Comparison of ENCODE assay signal across 7 cellular contexts in genomic region chr16:21516705-21517040, GRCh38.
A peak's percentile ranks its signal among the peaks of the same experiment; 100 is the strongest.
DNase-seq lines count a peak whose midpoint lies in the region; ATAC-seq and TF ChIP-seq lines count a peak whose summit lies in the region.
"Not testable (repeated sequence)": the region's sequence is repeated elsewhere in the genome, so short reads cannot be mapped to it uniquely, and the experiment has no call there.

No MANE protein-coding gene starts in this region.

- not testable (repeated sequence) for TF ChIP-seq CTCF in HFF-Myc (IDR thresholded peaks at IDR 0.05; ENCODE audit: low read depth, low read length, missing control alignments); RWPE2 (IDR thresholded peaks at IDR 0.05; ENCODE audit: poor library complexity, severe bottlenecking); activated CD8-positive, alpha-beta T cell treated with anti-CD3 and anti-CD28 coated beads for 36 hours (IDR thresholded peaks at IDR 0.05); heart left ventricle (IDR thresholded peaks at IDR 0.05)

- H3K27ac Mint-ChIP-seq in CD4-positive, CD25-positive, alpha-beta regulatory T cell; activated naive CD8-positive, alpha-beta T cell treated with anti-CD3 and anti-CD28 coated beads, Interleukin-2, amount 50 U/mL, for 24 hours: not testable (repeated sequence)
- H3K27ac Mint-ChIP-seq in activated CD8-positive, alpha-beta T cell treated with anti-CD3 and anti-CD28 coated beads for 36 hours: peak overlapping the region; percentile 55

- not testable (repeated sequence) for DNase-seq in CD4-positive, CD25-positive, alpha-beta regulatory T cell; HFF-Myc (ENCODE audit: extremely low read depth, low read depth); RWPE2 (ENCODE audit: low spot score); activated CD8-positive, alpha-beta T cell treated with anti-CD3 and anti-CD28 coated beads for 36 hours; activated naive CD8-positive, alpha-beta T cell treated with anti-CD3 and anti-CD28 coated beads, Interleukin-2, amount 50 U/mL, for 24 hours; heart left ventricle

- CTCF ChIA-PET in activated CD8-positive, alpha-beta T cell treated with anti-CD3 and anti-CD28 coated beads for 36 hours (lab: Charles Lee): not testable (repeated sequence)

- 45 to 54% (median 51%) methylated on average over 7 to 9 of the region's 9 CpGs for WGBS in heart left ventricle, 4 donors

- not testable (repeated sequence) for TF ChIP-seq POLR2A in heart left ventricle (IDR thresholded peaks at IDR 0.05)

- H3K9ac ChIP-seq in rectal smooth muscle tissue (ENCODE audit: low read length): not testable (repeated sequence)

- H3K27me3 Mint-ChIP-seq in CD4-positive, CD25-positive, alpha-beta regulatory T cell; activated CD8-positive, alpha-beta T cell treated with anti-CD3 and anti-CD28 coated beads for 36 hours; activated naive CD8-positive, alpha-beta T cell treated with anti-CD3 and anti-CD28 coated beads, Interleukin-2, amount 50 U/mL, for 24 hours: not testable (repeated sequence)

- H3K9me3 Mint-ChIP-seq in CD4-positive, CD25-positive, alpha-beta regulatory T cell; activated CD8-positive, alpha-beta T cell treated with anti-CD3 and anti-CD28 coated beads for 36 hours; activated naive CD8-positive, alpha-beta T cell treated with anti-CD3 and anti-CD28 coated beads, Interleukin-2, amount 50 U/mL, for 24 hours: not testable (repeated sequence)

- peak overlapping the region in 3 of 4 donors; percentile 44 to 98 (median 69) for H3K4me3 Mint-ChIP-seq in CD4-positive, CD25-positive, alpha-beta regulatory T cell
- H3K4me3 Mint-ChIP-seq in activated CD8-positive, alpha-beta T cell treated with anti-CD3 and anti-CD28 coated beads for 36 hours: peak overlapping the region; percentile 88
- H3K4me3 Mint-ChIP-seq in activated naive CD8-positive, alpha-beta T cell treated with anti-CD3 and anti-CD28 coated beads, Interleukin-2, amount 50 U/mL, for 24 hours: peak overlapping the region; percentile 91

- peaks cover 5 to 60% (median 28%) of the 10 kb centered on the region in 4 donors for H3K4me1 Mint-ChIP-seq in CD4-positive, CD25-positive, alpha-beta regulatory T cell
- H3K4me1 Mint-ChIP-seq in activated CD8-positive, alpha-beta T cell treated with anti-CD3 and anti-CD28 coated beads for 36 hours (ENCODE audit: low read depth): peaks cover 44% of the 10 kb centered on the region
- H3K4me1 Mint-ChIP-seq in activated naive CD8-positive, alpha-beta T cell treated with anti-CD3 and anti-CD28 coated beads, Interleukin-2, amount 50 U/mL, for 24 hours: peaks cover 51% of the 10 kb centered on the region

- H3K36me3 ChIP-seq in CD4-positive, CD25-positive, alpha-beta regulatory T cell (ENCODE audit: control insufficient read depth, insufficient read depth, low read length); rectal smooth muscle tissue (ENCODE audit: control insufficient read depth, insufficient read depth, low read length): not testable (repeated sequence)
- H3K36me3 ChIP-seq in RWPE2 (ENCODE audit: low read depth) (peaks cover 44% of the 10 kb centered on the region), heart left ventricle (peaks cover 0 to 13% (median 0%) of the 10 kb centered on the region in 9 donors)

- intact Hi-C loops in activated CD8-positive, alpha-beta T cell treated with anti-CD3 and anti-CD28 coated beads for 36 hours (cut with micrococcal nuclease); heart left ventricle (cut with DNase I): not testable (repeated sequence)

- H3K27ac ChIP-seq in CD4-positive, CD25-positive, alpha-beta regulatory T cell (ENCODE audit: insufficient read depth, low read length, poor library complexity, severe bottlenecking): not testable (repeated sequence)
- H3K27ac ChIP-seq in RWPE2 (ENCODE audit: poor library complexity, severe bottlenecking): peak overlapping the region; percentile 92
- peak overlapping the region in 11 of 12 donors; percentile 51 to 87 (median 77) for H3K27ac ChIP-seq in heart left ventricle
- peak overlapping the region; percentile 32 for H3K27ac ChIP-seq in rectal smooth muscle tissue (ENCODE audit: low read depth, low read length)

- POLR2A ChIA-PET in activated CD8-positive, alpha-beta T cell treated with anti-CD3 and anti-CD28 coated beads for 36 hours (lab: Charles Lee): interaction anchor here (0.9 kb wide), 1 partner anchor 9 kb away, joined by 3 read pairs; no protein-coding TSS in a partner anchor

- ATAC-seq in CD4-positive, CD25-positive, alpha-beta regulatory T cell (ENCODE audit: low read depth in 2 of 2); RWPE2 (ENCODE audit: low read depth); activated CD8-positive, alpha-beta T cell treated with anti-CD3 and anti-CD28 coated beads for 36 hours; activated naive CD8-positive, alpha-beta T cell treated with anti-CD3 and anti-CD28 coated beads, Interleukin-2, amount 50 U/mL, for 24 hours; heart left ventricle: not testable (repeated sequence)

- H3K36me3 Mint-ChIP-seq in CD4-positive, CD25-positive, alpha-beta regulatory T cell: not testable (repeated sequence)
- peaks cover 53% of the 10 kb centered on the region for H3K36me3 Mint-ChIP-seq in activated CD8-positive, alpha-beta T cell treated with anti-CD3 and anti-CD28 coated beads for 36 hours (ENCODE audit: low read depth)
- peaks cover 32% of the 10 kb centered on the region for H3K36me3 Mint-ChIP-seq in activated naive CD8-positive, alpha-beta T cell treated with anti-CD3 and anti-CD28 coated beads, Interleukin-2, amount 50 U/mL, for 24 hours (ENCODE audit: low read depth)

- not testable (repeated sequence) for H3K9me3 ChIP-seq in CD4-positive, CD25-positive, alpha-beta regulatory T cell (ENCODE audit: control insufficient read depth in 2 of 2, low read length in 2 of 2); RWPE2 (ENCODE audit: severe bottlenecking); heart left ventricle

- not testable (repeated sequence) for H3K4me3 ChIP-seq in CD4-positive, CD25-positive, alpha-beta regulatory T cell (ENCODE audit: low read depth, low read length); RWPE2 (ENCODE audit: severe bottlenecking); rectal smooth muscle tissue (ENCODE audit: low read length)
- H3K4me3 ChIP-seq in HFF-Myc (replicated peaks; ENCODE audit: low read depth, low read length) (0 out of 2 replicates have a peak overlapping the region, but pooled peaks have one; percentile 17), heart left ventricle (peak overlapping the region in 1 of 12 donors; percentile 20)

- peaks cover 33% of the 10 kb centered on the region for H3K4me1 ChIP-seq in CD4-positive, CD25-positive, alpha-beta regulatory T cell (ENCODE audit: control insufficient read depth, insufficient read depth, low read length, poor library complexity, severe bottlenecking)
- peaks cover 46% of the 10 kb centered on the region for H3K4me1 ChIP-seq in RWPE2 (ENCODE audit: insufficient read depth, poor library complexity, severe bottlenecking)
- peaks cover 14 to 86% (median 58%) of the 10 kb centered on the region in 12 donors for H3K4me1 ChIP-seq in heart left ventricle
- H3K4me1 ChIP-seq in rectal smooth muscle tissue (ENCODE audit: control insufficient read depth, insufficient read depth, low read length): peaks cover 28% of the 10 kb centered on the region

- not testable (repeated sequence) for H3K27me3 ChIP-seq in CD4-positive, CD25-positive, alpha-beta regulatory T cell (ENCODE audit: control insufficient read depth, insufficient read depth, low read length); RWPE2 (ENCODE audit: insufficient read depth, poor library complexity, severe bottlenecking); heart left ventricle; rectal smooth muscle tissue (ENCODE audit: control insufficient read depth, insufficient read depth, low read length)
